8 cellular contexts compared by ENCODE assay signal in the genomic region with DNA sequence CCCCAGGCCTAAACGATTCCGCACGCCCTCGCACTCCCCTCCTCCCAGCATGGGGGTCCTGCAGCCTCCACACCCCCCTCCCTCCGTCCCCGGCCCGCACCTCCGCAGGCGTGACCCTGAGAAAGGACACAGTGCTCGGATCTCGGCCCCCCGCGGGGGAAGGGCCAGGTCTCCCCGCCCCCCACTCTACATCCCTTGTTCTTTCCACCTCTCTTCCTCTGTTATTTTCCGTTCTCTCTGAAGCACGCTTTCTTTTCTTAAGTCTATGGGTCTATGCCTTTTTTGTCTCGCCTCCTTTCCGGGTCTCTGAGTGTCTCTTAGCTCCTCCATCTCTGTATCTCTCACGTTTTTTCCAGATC. TPM values are rescaled to one million over a fixed set of nuclear protein-coding genes. Genes with fewer than 3 reads are reported as not detected.
DNase-seq lines count a peak whose midpoint lies in the region; ATAC-seq and TF ChIP-seq lines count a peak whose summit lies in the region.

No MANE protein-coding gene starts in this region.

- H3K9me3 ChIP-seq in esophagus (ENCODE audit: control insufficient read depth in 2 of 2, insufficient read depth in 1 of 2, low read depth in 1 of 2, low read length in 1 of 2) (no peaks in the 10 kb centered on the region), neutrophil (no peaks in the 10 kb centered on the region)

- H3K4me3 ChIP-seq in esophagus (ENCODE audit: low read depth in 1 of 2, low read length in 2 of 2) (peak overlapping the region; percentile 47), neutrophil (ENCODE audit: low read depth in 1 of 2, low read length in 1 of 2) (peak overlapping the region; percentile 24 to 49)

- H3K36me3 ChIP-seq in esophagus (ENCODE audit: control insufficient read depth in 2 of 2, insufficient read depth in 2 of 2, low read length in 1 of 2) (no peaks in the 10 kb centered on the region), neutrophil (no peaks in the 10 kb centered on the region)

- H3K4me1 ChIP-seq in esophagus (ENCODE audit: control insufficient read depth in 2 of 2, insufficient read depth in 2 of 2, low read length in 1 of 2): peaks cover 22 to 25% of the 10 kb centered on the region in 2 donors
- H3K4me1 ChIP-seq in neutrophil (ENCODE audit: control insufficient read depth in 1 of 2, insufficient read depth in 1 of 2, low read depth in 1 of 2, low read length in 1 of 2): peaks cover 61 to 66% of the 10 kb centered on the region in 2 experiments

- ATAC-seq in HG02588 (IDR thresholded peaks at IDR 0.05; ENCODE audit: unreplicated experiment) (no peak), HG03342 (IDR thresholded peaks at IDR 0.05; ENCODE audit: unreplicated experiment) (no peak)

- TF ChIP-seq CTCF in neutrophil (IDR thresholded peaks at IDR 0.05): no peak

- 0 to 1% methylated on average over 19 of the region's 19 CpGs for WGBS in esophagus, 2 donors

- peak; percentile 19 for DNase-seq in stimulated activated CD4-positive, alpha-beta T cell treated with anti-CD3 and anti-CD28 coated beads, Interleukin-4, amount 100 ng/mL, for 24 hours
- DNase-seq in stimulated activated CD4-positive, alpha-beta T cell treated with anti-CD3 and anti-CD28 coated beads, Interleukin-1b, Interleukin-23, amount 100 ng/mL, for 48 hours: no peak
- peak; percentile 63 for DNase-seq in SK-N-DZ (ENCODE audit: low spot score)
- DNase-seq in NCI-H2029 (lab: John Stamatoyannopoulos, UW): no peak

- H3K27ac ChIP-seq in esophagus (ENCODE audit: low read depth in 2 of 2, low read length in 1 of 2) (peak overlapping the region in 1 of 2 donors; percentile 47), neutrophil (no peak overlapping the region)

- no peaks in the 10 kb centered on the region for H3K27me3 ChIP-seq in esophagus (ENCODE audit: control insufficient read depth in 1 of 2, insufficient read depth in 2 of 2, low read length in 2 of 2)
- H3K27me3 ChIP-seq in neutrophil: peaks cover 100% of the 10 kb centered on the region

RNA-seq across cellular contexts. Expression of a gene that starts 2.0 kb away (rescaled TPM):
- polyA plus RNA-seq in SK-N-DZ (2014; cell fraction: cytosol; rRNA removed): 2.8 and 5.1 TPM in 2 replicates
- polyA plus RNA-seq in SK-N-DZ (2014; cell fraction: nucleus; rRNA removed): 3.8 and 5.2 TPM in 2 replicates
- under 1 TPM; 0.15 to 0.24 TPM for polyA plus RNA-seq in esophagus

RNA-seq across cellular contexts. Expression of a gene that starts 7.6 kb away (rescaled TPM):
- polyA plus RNA-seq in SK-N-DZ (2014; cell fraction: cytosol; rRNA removed): not detected in 2 replicates
- not detected in 2 replicates for polyA plus RNA-seq in SK-N-DZ (2014; cell fraction: nucleus; rRNA removed)
- polyA plus RNA-seq in esophagus: 1 to 10 TPM in 1 of 2 donors, under 1 TPM in 1; 0.43 to 1.7 TPM

RNA-seq across cellular contexts. Expression of a gene that starts 26.3 kb away (rescaled TPM):
- polyA plus RNA-seq in SK-N-DZ (2014; cell fraction: cytosol; rRNA removed): 8.1 and 24.4 TPM in 2 replicates
- polyA plus RNA-seq in SK-N-DZ (2014; cell fraction: nucleus; rRNA removed): 10.2 and 34.8 TPM in 2 replicates
- polyA plus RNA-seq in esophagus: 10 to 100 TPM; 44.7 to 85.2 TPM

RNA-seq across cellular contexts. Expression of a gene that starts 36.8 kb away (rescaled TPM):
- 20.2 and 21.1 TPM in 2 replicates for polyA plus RNA-seq in SK-N-DZ (2014; cell fraction: cytosol; rRNA removed)
- 33.0 and 65.8 TPM in 2 replicates for polyA plus RNA-seq in SK-N-DZ (2014; cell fraction: nucleus; rRNA removed)
- polyA plus RNA-seq in esophagus: 10 to 100 TPM; 21.9 to 22.4 TPM

RNA-seq across cellular contexts. Expression of a gene that starts 38.4 kb away (rescaled TPM):
- polyA plus RNA-seq in SK-N-DZ (2014; cell fraction: cytosol; rRNA removed): not detected in 2 replicates
- polyA plus RNA-seq in SK-N-DZ (2014; cell fraction: nucleus; rRNA removed): not detected in 2 replicates
- 1 to 10 TPM; 2.4 to 5.2 TPM for polyA plus RNA-seq in esophagus

Comparison
In these comparisons a context has a peak if more than half of its experiments do, and no peak if none do; other contexts are left out.
1. DNase-seq: peak in stimulated activated CD4-positive, alpha-beta T cell treated with anti-CD3 and anti-CD28 coated beads, Interleukin-4, amount 100 ng/mL, for 24 hours (single experiment) and SK-N-DZ (single experiment); none in stimulated activated CD4-positive, alpha-beta T cell treated with anti-CD3 and anti-CD28 coated beads, Interleukin-1b, Interleukin-23, amount 100 ng/mL, for 48 hours (single experiment) and NCI-H2029 (single experiment).